Comparison of ENCODE assay signal across 1 cellular context in genomic region chr19:46951236-46951986, GRCh38.
TF ChIP-seq lines count a peak whose summit lies in the region.

No MANE protein-coding gene starts in this region.

TF ChIP-seq in HepG2, 621 proteins besides CTCF, POLR2A, EP300 and RAD21 (continued from another document and continues in another):
- TF ChIP-seq NR0B2 (CRISPR knock-in tag; IDR thresholded peaks at IDR 0.05): no peak
- TF ChIP-seq MTF1 (CRISPR knock-in tag; IDR thresholded peaks at IDR 0.05): no peak
- peak; percentile 62 for TF ChIP-seq ARID5B (CRISPR knock-in tag; IDR thresholded peaks at IDR 0.05)
- no peak for TF ChIP-seq FOXM1 (CRISPR knock-in tag; IDR thresholded peaks at IDR 0.05)
- TF ChIP-seq ZNF496 (CRISPR knock-in tag; IDR thresholded peaks at IDR 0.05; ENCODE audit: insufficient replicate concordance): no peak
- no peak for TF ChIP-seq ZNF704 (CRISPR knock-in tag; IDR thresholded peaks at IDR 0.05; ENCODE audit: borderline replicate concordance)
- TF ChIP-seq ZNF383 (CRISPR knock-in tag; IDR thresholded peaks at IDR 0.05; ENCODE audit: borderline replicate concordance): no peak
- no peak for TF ChIP-seq HCFC1 (IDR thresholded peaks at IDR 0.05; ENCODE audit: low read depth, low read length)
- TF ChIP-seq SP2 (CRISPR knock-in tag; IDR thresholded peaks at IDR 0.05): no peak
- TF ChIP-seq ZNF709 (CRISPR knock-in tag; IDR thresholded peaks at IDR 0.05): no peak
- no peak for TF ChIP-seq NFRKB (IDR thresholded peaks at IDR 0.05)
- TF ChIP-seq ZFP90 (CRISPR knock-in tag; IDR thresholded peaks at IDR 0.05; ENCODE audit: borderline replicate concordance): no peak
- TF ChIP-seq ZBTB26 (CRISPR knock-in tag; IDR thresholded peaks at IDR 0.05; ENCODE audit: borderline replicate concordance): no peak
- no peak for TF ChIP-seq ZBTB8A (CRISPR knock-in tag; IDR thresholded peaks at IDR 0.05; ENCODE audit: borderline replicate concordance, low read depth)
- no peak for TF ChIP-seq STAT6 (CRISPR knock-in tag; IDR thresholded peaks at IDR 0.05; ENCODE audit: borderline replicate concordance)
- no peak for TF ChIP-seq ETS1 (CRISPR knock-in tag; IDR thresholded peaks at IDR 0.05)
- TF ChIP-seq THAP7 (CRISPR knock-in tag; IDR thresholded peaks at IDR 0.05): no peak
- TF ChIP-seq ZMYM2 (CRISPR knock-in tag; IDR thresholded peaks at IDR 0.05): no peak
- no peak for TF ChIP-seq CHCHD3 (CRISPR knock-in tag; IDR thresholded peaks at IDR 0.05)
- TF ChIP-seq ZNF224 (CRISPR knock-in tag; IDR thresholded peaks at IDR 0.05): no peak
- no peak for TF ChIP-seq HHEX (CRISPR knock-in tag; IDR thresholded peaks at IDR 0.05)
- TF ChIP-seq ZFP36L1 (CRISPR knock-in tag; IDR thresholded peaks at IDR 0.05): no peak
- no peak for TF ChIP-seq AHDC1 (CRISPR knock-in tag; IDR thresholded peaks at IDR 0.05; ENCODE audit: borderline replicate concordance)
- TF ChIP-seq ZNF180 (CRISPR knock-in tag; IDR thresholded peaks at IDR 0.05; ENCODE audit: borderline replicate concordance, low read depth): no peak
- no peak for TF ChIP-seq ZNF552 (CRISPR knock-in tag; IDR thresholded peaks at IDR 0.05; ENCODE audit: borderline replicate concordance)
- TF ChIP-seq ZNF207 (IDR thresholded peaks at IDR 0.05; ENCODE audit: borderline replicate concordance): no peak
- TF ChIP-seq RORA (CRISPR knock-in tag; IDR thresholded peaks at IDR 0.05): no peak
- TF ChIP-seq ZSCAN21 (CRISPR knock-in tag; IDR thresholded peaks at IDR 0.05; ENCODE audit: borderline replicate concordance): no peak
- TF ChIP-seq ZBTB34 (CRISPR knock-in tag; IDR thresholded peaks at IDR 0.05): no peak
- no peak for TF ChIP-seq AGO2 (optimal IDR thresholded peaks at IDR 0.05; ENCODE audit: low read depth, low read length)
- no peak for TF ChIP-seq MEIS2 (CRISPR knock-in tag; IDR thresholded peaks at IDR 0.05)
- no peak for TF ChIP-seq ATM (IDR thresholded peaks at IDR 0.05; ENCODE audit: borderline replicate concordance)
- no peak for TF ChIP-seq TFE3 (CRISPR knock-in tag; IDR thresholded peaks at IDR 0.05)
- TF ChIP-seq RFXAP (CRISPR knock-in tag; IDR thresholded peaks at IDR 0.05; ENCODE audit: borderline replicate concordance): no peak
- no peak for TF ChIP-seq NFKB2 (CRISPR knock-in tag; IDR thresholded peaks at IDR 0.05; ENCODE audit: borderline replicate concordance)
- peak; percentile 74 for TF ChIP-seq ZNF143 (CRISPR knock-in tag; IDR thresholded peaks at IDR 0.05)
- peak; percentile 40; the same call in 1 of the 2 replicates for TF ChIP-seq HOMEZ (CRISPR knock-in tag; IDR thresholded peaks at IDR 0.05; ENCODE audit: low read depth)
- no peak for TF ChIP-seq MXI1 (IDR thresholded peaks at IDR 0.05; ENCODE audit: borderline replicate concordance, low read depth, low read length)
- TF ChIP-seq ZNF20 (CRISPR knock-in tag; IDR thresholded peaks at IDR 0.05): no peak
